ENCODE assay signal across 14 cellular contexts in the genomic region with DNA sequence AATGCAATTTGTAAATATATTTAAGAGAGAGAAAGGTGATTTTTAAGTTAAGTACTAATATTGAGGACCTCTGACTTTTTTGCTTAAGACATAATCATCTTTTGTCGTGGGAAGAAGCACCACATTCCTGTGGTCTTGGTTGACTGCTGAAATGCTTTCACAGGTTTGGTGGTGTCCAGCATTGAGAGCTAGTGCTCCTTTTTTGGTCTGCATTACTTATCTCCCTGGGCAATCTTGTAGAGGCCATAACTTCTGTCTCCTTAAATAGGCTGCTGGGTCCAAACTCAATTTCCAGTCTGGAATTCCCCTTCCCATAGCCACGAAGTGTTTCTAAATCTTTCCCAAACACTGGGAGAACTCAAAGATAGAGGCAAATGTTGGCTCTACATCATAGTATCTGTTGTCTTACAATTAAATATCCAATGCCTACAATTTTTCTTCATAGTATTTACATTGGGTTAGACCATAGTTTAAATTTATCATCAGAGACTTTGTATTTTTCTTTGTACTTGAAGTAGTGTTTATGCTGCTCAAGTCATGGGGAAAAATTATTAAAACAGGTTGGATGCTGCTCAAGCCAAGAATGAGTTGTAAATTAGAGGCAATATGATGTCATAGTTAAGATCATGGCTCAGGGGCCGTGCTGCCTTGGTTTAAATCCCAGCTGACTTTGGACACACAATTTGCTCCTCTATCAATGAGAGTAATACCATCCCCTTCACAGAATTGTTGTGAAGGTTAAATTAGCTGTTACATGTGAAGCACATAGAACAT.
DNase-seq lines count a peak whose midpoint lies in the region; ATAC-seq and TF ChIP-seq lines count a peak whose summit lies in the region.
"Had no signal": no experiment of that assay in that cellular context is flagged by ENCODE, and none has a peak within 500 bp of the region (broad histone marks: within the 10 kb centered on the region; RNA-seq: fewer than 3 reads in every experiment).

No MANE protein-coding gene starts in this region.

- no TSS peak for BruUV-seq in IMR-90 (replicated peaks; lab: Mats Ljungman, UMichigan)
- no TSS peak for BruUV-seq in mammary epithelial cell (replicated peaks; lab: Mats Ljungman, UMichigan)

- no peak for TF ChIP-seq POLR2A in IMR-90 (IDR thresholded peaks at IDR 0.05; ENCODE audit: low read depth, low read length)

- H4K91ac ChIP-seq in IMR-90 (ENCODE audit: insufficient read depth, low read depth, low read length) = no peak overlapping the region; the same call in 1 of the 2 replicates

- in situ Hi-C loops in IMR-90 (cut with MboI; ENCODE audit: low sequenced_read_pairs) = no loop called here
- in situ Hi-C loops in mammary epithelial cell (cut with MboI; ENCODE audit: low sequenced_read_pairs in 2 of 2) = no loop called here
- in situ Hi-C loops in HAP-1 (cut with MboI; ENCODE audit: low sequenced_read_pairs) = no loop called here

- no peaks in the 10 kb centered on the region for H3K27me3 Mint-ChIP-seq in mesothelial cell of epicardium (ENCODE audit: low read depth)
- H3K27me3 Mint-ChIP-seq: activated CD4-positive, alpha-beta T cell treated with anti-CD3 and anti-CD28 coated beads for 36 hours had no signal

- H3K79me2 ChIP-seq in mammary epithelial cell (ENCODE audit: insufficient read depth, low read length) = no peaks in the 10 kb centered on the region

- H4K20me1 ChIP-seq in IMR-90 (ENCODE audit: insufficient read depth, low read length) = no peaks in the 10 kb centered on the region
- H4K20me1 ChIP-seq in mammary epithelial cell (ENCODE audit: insufficient read depth, low read length) = no peaks in the 10 kb centered on the region

- H3K23ac ChIP-seq in IMR-90 (ENCODE audit: low read depth, low read length) = no peak overlapping the region

- no peaks in the 10 kb centered on the region for H3K9me3 Mint-ChIP-seq in mesothelial cell of epicardium

- peak overlapping the region; percentile 9 for H2BK5ac ChIP-seq in IMR-90 (ENCODE audit: low read depth, low read length, poor library complexity, severe bottlenecking)

- no peaks in the 10 kb centered on the region for H3K36me3 Mint-ChIP-seq in mesothelial cell of epicardium

- no peaks in the 10 kb centered on the region for H3K9me3 ChIP-seq in AG04450 (ENCODE audit: control insufficient read depth, insufficient read depth, low read length)
- no peaks in the 10 kb centered on the region for H3K9me3 ChIP-seq in IMR-90 (ENCODE audit: control insufficient read depth, insufficient read depth, low read length)
- no peaks in the 10 kb centered on the region for H3K9me3 ChIP-seq in mammary epithelial cell (replicated peaks; ENCODE audit: insufficient read depth, low read length)
- H3K9me3 ChIP-seq in HAP-1 = no peaks in the 10 kb centered on the region
- H3K9me3 ChIP-seq: esophagus squamous epithelium, upper lobe of left lung had no signal

- ATAC-seq in IMR-90 (ENCODE audit: low read depth) (peak; percentile 73), HG03457 (IDR thresholded peaks at IDR 0.05; ENCODE audit: unreplicated experiment) (no peak), HG03025 (IDR thresholded peaks at IDR 0.05; ENCODE audit: low FRiP score, unreplicated experiment) (no peak)
- ATAC-seq: activated CD4-positive, alpha-beta T cell treated with anti-CD3 and anti-CD28 coated beads for 36 hours had no signal

- H3K18ac ChIP-seq in IMR-90 (ENCODE audit: low read depth, low read length) = no peak overlapping the region

- H3K27me3 ChIP-seq in AG04450 (ENCODE audit: control insufficient read depth, insufficient read depth, low read length) (no peaks in the 10 kb centered on the region), IMR-90 (ENCODE audit: control insufficient read depth, insufficient read depth, low read length) (no peaks in the 10 kb centered on the region), mammary epithelial cell (ENCODE audit: insufficient read depth, low read length) (no peaks in the 10 kb centered on the region), HAP-1 (ENCODE audit: low read depth) (no peaks in the 10 kb centered on the region; the same call in 1 of the 2 replicates)
- H3K27me3 ChIP-seq: esophagus squamous epithelium, upper lobe of left lung had no signal

- H3K4me3 ChIP-seq in AG04450 (ENCODE audit: low read depth, low read length) (no peak overlapping the region), IMR-90 (ENCODE audit: insufficient read depth, low read depth, low read length) (no peak overlapping the region), mammary epithelial cell (replicated peaks in 1 of 3; ENCODE audit: insufficient read depth in 1 of 3, low read depth in 2 of 3, low read length in 3 of 3) (no peak overlapping the region), HAP-1 (no peak overlapping the region)
- H3K4me3 ChIP-seq: esophagus squamous epithelium, upper lobe of left lung had no signal

- H2AK9ac ChIP-seq in IMR-90 (replicated peaks; ENCODE audit: low read depth, low read length, poor library complexity) = no peak overlapping the region

- H2BK20ac ChIP-seq in IMR-90 (ENCODE audit: low read depth, low read length) = peak overlapping the region; percentile 32; the same call in 1 of the 2 replicates

- H3K27ac Mint-ChIP-seq in mesothelial cell of epicardium = peak overlapping the region; percentile 48
- H3K27ac Mint-ChIP-seq: activated CD4-positive, alpha-beta T cell treated with anti-CD3 and anti-CD28 coated beads for 36 hours had no signal

- H2BK120ac ChIP-seq in IMR-90 (ENCODE audit: low read depth, low read length) = peak overlapping the region; percentile 16; the same call in 1 of the 2 replicates

- WGBS in IMR-90 (ENCODE audit: extremely low coverage in 2 of 2, insufficient read length in 1 of 2), 2 experiments = no CpG with 5 or more reads among the region's 3 CpGs
- WGBS in mammary epithelial cell (ENCODE audit: low coverage, missing lambda C conversion rate) = 0% methylated on average over 3 of the region's 3 CpGs

- peak overlapping the region in 1 of 2 experiments; percentile 18; a peak in 1 of 4 replicates for H4K8ac ChIP-seq in IMR-90 (ENCODE audit: low read depth in 2 of 2, low read length in 2 of 2)

- H2AFZ ChIP-seq in IMR-90 (replicated peaks; ENCODE audit: low read length, poor library complexity) (no peak overlapping the region), mammary epithelial cell (ENCODE audit: low read depth, low read length) (peak overlapping the region; percentile 49)

- peaks cover 5% of the 10 kb centered on the region for H3K9me1 ChIP-seq in IMR-90 (ENCODE audit: insufficient read depth, low read length)

- peak overlapping the region; percentile 12; the same call in 1 of the 3 replicates for H2BK15ac ChIP-seq in IMR-90 (ENCODE audit: low read depth, low read length)

- peaks cover 17% of the 10 kb centered on the region for H3K4me1 Mint-ChIP-seq in mesothelial cell of epicardium
- H3K4me1 Mint-ChIP-seq: activated CD4-positive, alpha-beta T cell treated with anti-CD3 and anti-CD28 coated beads for 36 hours had no signal

- POLR2A ChIA-PET in AG04450 (lab: Yijun Ruan, JAX) = no interaction called here
- POLR2A ChIA-PET in IMR-90 (lab: Charles Lee; ENCODE audit: unreplicated experiment) = no interaction called here

- peak overlapping the region; percentile 38 for H3K14ac ChIP-seq in IMR-90 (replicated peaks; ENCODE audit: low read depth, low read length)

- H3K27ac ChIP-seq in AG04450 (ENCODE audit: low read depth, low read length) (peak overlapping the region; percentile 31), IMR-90 (ENCODE audit: insufficient read depth, low read length) (no peak overlapping the region), mammary epithelial cell (ENCODE audit: insufficient read depth, low read depth, low read length) (no peak overlapping the region)
- H3K27ac ChIP-seq: esophagus squamous epithelium, upper lobe of left lung had no signal

- no peak overlapping the region for H3K9ac ChIP-seq in IMR-90 (ENCODE audit: low read depth, low read length)
- no peak overlapping the region for H3K9ac ChIP-seq in mammary epithelial cell (ENCODE audit: insufficient read depth, low read length)

- H4K5ac ChIP-seq in IMR-90 (ENCODE audit: low read depth, low read length) = no peak overlapping the region

- no peak overlapping the region for H2AK5ac ChIP-seq in IMR-90 (ENCODE audit: low read depth, low read length)

- H3K4me1 ChIP-seq in IMR-90 (ENCODE audit: control insufficient read depth, insufficient read depth, low read length) (peaks cover 2% of the 10 kb centered on the region; the same call in 1 of the 2 replicates), mammary epithelial cell (ENCODE audit: insufficient read depth, low read length) (peaks cover 28% of the 10 kb centered on the region), HAP-1 (no peaks in the 10 kb centered on the region)
- H3K4me1 ChIP-seq: esophagus squamous epithelium, upper lobe of left lung had no signal

- peak overlapping the region; percentile 31; the same call in 1 of the 2 replicates for H3K4ac ChIP-seq in IMR-90 (ENCODE audit: low read depth, low read length)

- no peak for TF ChIP-seq CTCF in AG04450 (IDR thresholded peaks at IDR 0.05; ENCODE audit: low read depth, low read length)
- TF ChIP-seq CTCF in IMR-90 (conservative IDR thresholded peaks at IDR 0.05; ENCODE audit: low read depth, low read length) = no peak
- no peak for TF ChIP-seq CTCF in mammary epithelial cell (conservative IDR thresholded peaks at IDR 0.05 in 1 of 2, IDR thresholded peaks at IDR 0.05 in 1 of 2; ENCODE audit: extremely low read depth in 1 of 2, insufficient read depth in 1 of 2, low read depth in 1 of 2, low read length in 2 of 2)
- TF ChIP-seq CTCF in mesothelial cell of epicardium (IDR thresholded peaks at IDR 0.05; ENCODE audit: unreplicated experiment) = no peak

- CTCF ChIA-PET in AG04450 (lab: Charles Lee) (no interaction called here), IMR-90 (lab: Yijun Ruan, JAX) (no interaction called here), mammary epithelial cell (lab: Charles Lee; ENCODE audit: low non-redundant PET) (no interaction called here)

- TF ChIP-seq RAD21 in IMR-90 (IDR thresholded peaks at IDR 0.05; ENCODE audit: low read length) = no peak

- H3K36me3 ChIP-seq in IMR-90 (ENCODE audit: control insufficient read depth, insufficient read depth, low read length) (no peaks in the 10 kb centered on the region), mammary epithelial cell (ENCODE audit: insufficient read depth, low read length) (no peaks in the 10 kb centered on the region), HAP-1 (replicated peaks) (no peaks in the 10 kb centered on the region)
- H3K36me3 ChIP-seq: esophagus squamous epithelium, upper lobe of left lung had no signal

- no peaks in the 10 kb centered on the region for H3K79me1 ChIP-seq in IMR-90 (ENCODE audit: low read depth in 1 of 2, low read length in 2 of 2)

- H3K56ac ChIP-seq in IMR-90 (ENCODE audit: extremely low read depth, insufficient read depth, low read length) = no peak overlapping the region

- intact Hi-C loops in IMR-90 (cut with micrococcal nuclease) = no loop called here
- intact Hi-C loops in mammary epithelial cell (cut with micrococcal nuclease) = loop anchor here (5.0 kb wide), 1 partner anchor 36 kb away; no protein-coding TSS in a partner anchor

- dilution Hi-C loops in IMR-90 (cut with HindIII; ENCODE audit: low sequenced_read_pairs, unreplicated experiment) = no loop called here
- dilution Hi-C loops in mammary epithelial cell (cut with HindIII; ENCODE audit: low sequenced_read_pairs) = no loop called here

- H3K4me3 Mint-ChIP-seq in mesothelial cell of epicardium = no peak overlapping the region
- H3K4me3 Mint-ChIP-seq: activated CD4-positive, alpha-beta T cell treated with anti-CD3 and anti-CD28 coated beads for 36 hours had no signal

- peak; percentile 53 for DNase-seq in AG04450 (ENCODE audit: low read depth, low spot score)
- DNase-seq in IMR-90 = peak; percentile 90
- DNase-seq in mammary epithelial cell = peak; percentile 66
- no peak for DNase-seq in mesothelial cell of epicardium (ENCODE audit: low spot score in 2 of 2, unreplicated experiment in 2 of 2)
- DNase-seq in HAP-1 (ENCODE audit: low spot score in 2 of 2) = no peak
- DNase-seq in D341Med (ENCODE audit: low spot score) = no peak
- DNase-seq: activated CD4-positive, alpha-beta T cell treated with anti-CD3 and anti-CD28 coated beads for 36 hours; cerebellar nuclear complex; esophagus squamous epithelium; kidney glomerular epithelial cell; T-helper 1 cell; upper lobe of left lung had no signal

- H3K4me2 ChIP-seq in IMR-90 (ENCODE audit: low read depth, low read length) (no peak overlapping the region), mammary epithelial cell (ENCODE audit: insufficient read depth, low read depth, low read length) (peak overlapping the region; percentile 30)

Comparison
In these comparisons a context has a peak if more than half of its experiments do, and no peak if none do; other contexts are left out.
1. DNase-seq: peak in AG04450 (single experiment), IMR-90 (single experiment) and mammary epithelial cell (single experiment); none in mesothelial cell of epicardium (0 of 2), HAP-1 (0 of 2) and D341Med (single experiment).